Comparison of ENCODE assay signal across 1 cellular context in genomic region chr2:86105969-86106945, GRCh38.
TF ChIP-seq lines count a peak whose summit lies in the region.

PTCD3 (plus strand) TSS chr2:86106235; CDS start chr2:86106248, 13 bp downstream.

TF ChIP-seq in HepG2, 621 proteins besides CTCF, POLR2A, EP300 and RAD21 (continued from another document):
- TF ChIP-seq ZNF280B (CRISPR knock-in tag; IDR thresholded peaks at IDR 0.05; ENCODE audit: borderline replicate concordance) (peak; percentile 88; the same call in 1 of the 2 replicates), GFI1 (CRISPR knock-in tag; IDR thresholded peaks at IDR 0.05; ENCODE audit: borderline replicate concordance) (peak; percentile 68; the same call in 1 of the 2 replicates), PHF21A (CRISPR knock-in tag; IDR thresholded peaks at IDR 0.05) (peak; percentile 72; the same call in 1 of the 2 replicates), HNF4A (CRISPR knock-in tag; IDR thresholded peaks at IDR 0.05) (peak; percentile 25), TFAP4 (IDR thresholded peaks at IDR 0.05; ENCODE audit: borderline replicate concordance, low read depth) (peak; percentile 57; the same call in 1 of the 2 replicates), MTA1 (CRISPR knock-in tag; IDR thresholded peaks at IDR 0.05; ENCODE audit: borderline replicate concordance) (peak; percentile 60; the same call in 1 of the 2 replicates), HNRNPK (IDR thresholded peaks at IDR 0.05; ENCODE audit: low read depth, low read length, poor library complexity, severe bottlenecking) (no peak), NFKBIZ (CRISPR knock-in tag; IDR thresholded peaks at IDR 0.05) (no peak), NFE2 (CRISPR knock-in tag; IDR thresholded peaks at IDR 0.05) (no peak), GABPB1 (CRISPR knock-in tag; IDR thresholded peaks at IDR 0.05) (peak; percentile 80), RBM22 (optimal IDR thresholded peaks at IDR 0.05; ENCODE audit: low read length) (no peak), KDM4B (CRISPR knock-in tag; IDR thresholded peaks at IDR 0.05) (0 out of 2 replicates have a peak, but pooled peaks have one; percentile 60), KAT7 (CRISPR knock-in tag; IDR thresholded peaks at IDR 0.05; ENCODE audit: borderline replicate concordance) (peak; percentile 57; the same call in 1 of the 2 replicates), CREM (IDR thresholded peaks at IDR 0.05) (peak; percentile 90), CREM (CRISPR knock-in tag; IDR thresholded peaks at IDR 0.05) (no peak)
- TF ChIP-seq, protein P1, sequence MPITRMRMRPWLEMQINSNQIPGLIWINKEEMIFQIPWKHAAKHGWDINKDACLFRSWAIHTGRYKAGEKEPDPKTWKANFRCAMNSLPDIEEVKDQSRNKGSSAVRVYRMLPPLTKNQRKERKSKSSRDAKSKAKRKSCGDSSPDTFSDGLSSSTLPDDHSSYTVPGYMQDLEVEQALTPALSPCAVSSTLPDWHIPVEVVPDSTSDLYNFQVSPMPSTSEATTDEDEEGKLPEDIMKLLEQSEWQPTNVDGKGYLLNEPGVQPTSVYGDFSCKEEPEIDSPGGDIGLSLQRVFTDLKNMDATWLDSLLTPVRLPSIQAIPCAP (CRISPR knock-in tag; IDR thresholded peaks at IDR 0.05; ENCODE audit: low read depth): no peak; the same call in 1 of the 2 replicates
- TF ChIP-seq, protein P2, sequence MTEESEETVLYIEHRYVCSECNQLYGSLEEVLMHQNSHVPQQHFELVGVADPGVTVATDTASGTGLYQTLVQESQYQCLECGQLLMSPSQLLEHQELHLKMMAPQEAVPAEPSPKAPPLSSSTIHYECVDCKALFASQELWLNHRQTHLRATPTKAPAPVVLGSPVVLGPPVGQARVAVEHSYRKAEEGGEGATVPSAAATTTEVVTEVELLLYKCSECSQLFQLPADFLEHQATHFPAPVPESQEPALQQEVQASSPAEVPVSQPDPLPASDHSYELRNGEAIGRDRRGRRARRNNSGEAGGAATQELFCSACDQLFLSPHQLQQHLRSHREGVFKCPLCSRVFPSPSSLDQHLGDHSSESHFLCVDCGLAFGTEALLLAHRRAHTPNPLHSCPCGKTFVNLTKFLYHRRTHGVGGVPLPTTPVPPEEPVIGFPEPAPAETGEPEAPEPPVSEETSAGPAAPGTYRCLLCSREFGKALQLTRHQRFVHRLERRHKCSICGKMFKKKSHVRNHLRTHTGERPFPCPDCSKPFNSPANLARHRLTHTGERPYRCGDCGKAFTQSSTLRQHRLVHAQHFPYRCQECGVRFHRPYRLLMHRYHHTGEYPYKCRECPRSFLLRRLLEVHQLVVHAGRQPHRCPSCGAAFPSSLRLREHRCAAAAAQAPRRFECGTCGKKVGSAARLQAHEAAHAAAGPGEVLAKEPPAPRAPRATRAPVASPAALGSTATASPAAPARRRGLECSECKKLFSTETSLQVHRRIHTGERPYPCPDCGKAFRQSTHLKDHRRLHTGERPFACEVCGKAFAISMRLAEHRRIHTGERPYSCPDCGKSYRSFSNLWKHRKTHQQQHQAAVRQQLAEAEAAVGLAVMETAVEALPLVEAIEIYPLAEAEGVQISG (CRISPR knock-in tag; IDR thresholded peaks at IDR 0.05): peak; percentile 71
